Comparison of ENCODE assay signal across 9 cellular contexts in genomic region chr5:88503065-88503394, GRCh38.
DNase-seq lines count a peak whose midpoint lies in the region; ATAC-seq, FAIRE-seq and TF ChIP-seq lines count a peak whose summit lies in the region.
"Had no signal": no experiment of that assay in that cellular context is flagged by ENCODE, and none has a peak within 500 bp of the region (broad histone marks: within the 10 kb centered on the region; RNA-seq: fewer than 3 reads in every experiment).

No MANE protein-coding gene starts in this region.

- ATAC-seq in GM21447 (IDR thresholded peaks at IDR 0.05; ENCODE audit: unreplicated experiment) (peak; percentile 8), GM21737 (IDR thresholded peaks at IDR 0.05; ENCODE audit: unreplicated experiment) (no peak), omental fat pad (ENCODE audit: low FRiP score) (no peak)

- no peak for TF ChIP-seq RAD21 in H1 (IDR thresholded peaks at IDR 0.05 in 1 of 2, conservative IDR thresholded peaks at IDR 0.05 in 1 of 2; ENCODE audit: low read depth in 2 of 2, low read length in 2 of 2)

- H2BK5ac ChIP-seq in H1 (ENCODE audit: low read depth, low read length) = no peak overlapping the region

- H4K20me1 ChIP-seq in H1 (replicated peaks in 1 of 2; ENCODE audit: control insufficient read depth in 1 of 2, insufficient read depth in 2 of 2, low read length in 2 of 2) (no peaks in the 10 kb centered on the region), smooth muscle cell (ENCODE audit: low read depth) (no peaks in the 10 kb centered on the region)

- no peak overlapping the region for H2BK20ac ChIP-seq in H1 (ENCODE audit: low read length)

- 100% methylated on average over 2 of the region's 2 CpGs; no CpG with 5 or more reads in 1 of the 2 experiments for WGBS in H1 (ENCODE audit: extremely low coverage in 1 of 2, insufficient coverage in 1 of 2, insufficient read length in 1 of 2, insufficient replicate concordance in 2 of 2, low coverage in 1 of 2, low lambda C conversion rate in 2 of 2, missing lambda C conversion rate in 1 of 2), 2 experiments
- 19% methylated on average over 2 of the region's 2 CpGs for WGBS in smooth muscle cell (ENCODE audit: low lambda C conversion rate)

- H3K9me3 ChIP-seq in Peyer's patch (no peaks in the 10 kb centered on the region), H1 (ENCODE audit: insufficient read depth in 2 of 2, low read depth in 1 of 2, low read length in 1 of 2) (no peaks in the 10 kb centered on the region), smooth muscle cell (replicated peaks; ENCODE audit: low read depth) (no peaks in the 10 kb centered on the region)

- H3K36me3 ChIP-seq in Peyer's patch (no peaks in the 10 kb centered on the region), H1 (ENCODE audit: control insufficient read depth in 2 of 4, insufficient read depth in 4 of 4, low read length in 3 of 4) (no peaks in the 10 kb centered on the region), smooth muscle cell (ENCODE audit: low read depth) (no peaks in the 10 kb centered on the region)

- H2AFZ ChIP-seq in H1 (ENCODE audit: low read length) (peak overlapping the region; percentile 37; the same call in 1 of the 2 replicates), smooth muscle cell (ENCODE audit: low read depth) (peak overlapping the region; percentile 1)

- no peak for DNase-seq in Peyer's patch
- DNase-seq in H1 (ENCODE audit: low read depth in 1 of 2, low spot score in 2 of 2) = no peak
- DNase-seq in smooth muscle cell (lab: John Stamatoyannopoulos, UW; ENCODE audit: unreplicated experiment) = no peak
- DNase-seq in omental fat pad (ENCODE audit: low spot score) = no peak
- no peak for DNase-seq in EL
- no peak for DNase-seq in NCI-H2081 treated with DMSO at 0.1 percent for 48 hours (lab: John Stamatoyannopoulos, UW)
- DNase-seq: aorta had no signal

- no peak for TF ChIP-seq POLR2A in Peyer's patch (IDR thresholded peaks at IDR 0.05)
- TF ChIP-seq POLR2A in H1 (IDR thresholded peaks at IDR 0.05; ENCODE audit: control extremely low read depth in 1 of 2, low read depth in 2 of 2, low read length in 2 of 2) = no peak

- no peak overlapping the region for H3K56ac ChIP-seq in H1 (replicated peaks; ENCODE audit: insufficient read length, low read depth, low read length)

- H2BK12ac ChIP-seq in H1 (ENCODE audit: low read depth, low read length) = no peak overlapping the region

- no peak overlapping the region for H3K23ac ChIP-seq in H1 (ENCODE audit: insufficient read length)

- no peaks in the 10 kb centered on the region for H3K23me2 ChIP-seq in H1 (ENCODE audit: low read depth, low read length)

- no peak overlapping the region for H3K4ac ChIP-seq in H1 (replicated peaks; ENCODE audit: insufficient read length, low read depth, low read length)

- TF ChIP-seq EP300 in H1 (IDR thresholded peaks at IDR 0.05; ENCODE audit: borderline replicate concordance in 1 of 2, low read depth in 2 of 2, low read length in 2 of 2) = no peak

- no peak overlapping the region for H3K9ac ChIP-seq in H1 (replicated peaks in 1 of 4; ENCODE audit: extremely low read depth in 1 of 4, low read depth in 3 of 4, low read length in 3 of 4)
- no peak overlapping the region for H3K9ac ChIP-seq in smooth muscle cell (ENCODE audit: low read depth)

- H4K91ac ChIP-seq in H1 (replicated peaks; ENCODE audit: insufficient read length, low read length) = no peak overlapping the region

- no peak for FAIRE-seq in H1 (lab: Jason Lieb, UNC)

- H4K8ac ChIP-seq in H1 (ENCODE audit: extremely low read depth, insufficient read depth, low read length) = no peak overlapping the region

- H3K79me2 ChIP-seq in H1 (ENCODE audit: control insufficient read depth in 1 of 2, insufficient read depth in 2 of 2, low read length in 2 of 2) (no peaks in the 10 kb centered on the region), smooth muscle cell (ENCODE audit: low read depth) (no peaks in the 10 kb centered on the region)

- H2BK15ac ChIP-seq in H1 (ENCODE audit: low read length) = no peak overlapping the region

- POLR2A ChIA-PET in H1 (lab: Charles Lee; ENCODE audit: partially characterized antibody) = no interaction called here

- H3K27ac ChIP-seq in Peyer's patch (no peak overlapping the region), H1 (ENCODE audit: low read depth, low read length) (no peak overlapping the region), smooth muscle cell (ENCODE audit: low read depth) (no peak overlapping the region)

- peak overlapping the region; percentile 34 to 57 (median 46) for H3K4me3 ChIP-seq in Peyer's patch
- H3K4me3 ChIP-seq in H1 (ENCODE audit: extremely low read depth in 1 of 4, insufficient read depth in 2 of 4, low read depth in 3 of 4, low read length in 4 of 4) = no peak overlapping the region
- peak overlapping the region; percentile 5 for H3K4me3 ChIP-seq in smooth muscle cell

- H2BK120ac ChIP-seq in H1 (replicated peaks; ENCODE audit: low read depth, low read length) = no peak overlapping the region

- CTCF ChIA-PET in H1 (lab: Charles Lee; ENCODE audit: partially characterized antibody) = interaction anchor here (1.0 kb wide), 1 partner anchor 23 kb away, joined by 4 read pairs; no protein-coding TSS in a partner anchor

- no peaks in the 10 kb centered on the region for H3F3A ChIP-seq in smooth muscle cell (ENCODE audit: low read depth)

- H3K27me3 ChIP-seq in Peyer's patch = no peaks in the 10 kb centered on the region
- no peaks in the 10 kb centered on the region for H3K27me3 ChIP-seq in H1 (replicated peaks in 1 of 4; ENCODE audit: control insufficient read depth in 3 of 4, extremely low read depth in 1 of 4, insufficient read depth in 3 of 4, low read length in 3 of 4)
- peaks cover 11% of the 10 kb centered on the region for H3K27me3 ChIP-seq in smooth muscle cell (ENCODE audit: low read depth)

- H3K18ac ChIP-seq in H1 (ENCODE audit: extremely low read depth, low read length) = no peak overlapping the region

- no peaks in the 10 kb centered on the region for H3K79me1 ChIP-seq in H1 (ENCODE audit: low read depth, low read length)

- no peak overlapping the region for H3K14ac ChIP-seq in H1 (ENCODE audit: insufficient read length)

- no peaks in the 10 kb centered on the region for H3K4me1 ChIP-seq in Peyer's patch
- H3K4me1 ChIP-seq in H1 (replicated peaks in 1 of 4; ENCODE audit: control insufficient read depth in 3 of 4, insufficient read depth in 4 of 4, low read length in 3 of 4) = no peaks in the 10 kb centered on the region; a peak in 1 of 7 replicates
- peaks cover 7% of the 10 kb centered on the region for H3K4me1 ChIP-seq in smooth muscle cell (ENCODE audit: low read depth)

- no peak overlapping the region for H3K4me2 ChIP-seq in H1 (ENCODE audit: insufficient read depth in 1 of 2, low read depth in 2 of 2, low read length in 2 of 2)
- H3K4me2 ChIP-seq in smooth muscle cell = peak overlapping the region; percentile 38

- H2AK5ac ChIP-seq in H1 (ENCODE audit: low read depth, low read length) = no peak overlapping the region

- no peak overlapping the region for H4K5ac ChIP-seq in H1 (ENCODE audit: insufficient read length, low read depth, low read length)

- TF ChIP-seq CTCF in Peyer's patch (IDR thresholded peaks at IDR 0.05) (no peak), H1 (IDR thresholded peaks at IDR 0.05; ENCODE audit: control extremely low read depth in 1 of 3, insufficient read depth in 1 of 3, low read depth in 1 of 3, low read length in 3 of 3) (no peak), smooth muscle cell (IDR thresholded peaks at IDR 0.05; ENCODE audit: borderline replicate concordance, insufficient read depth, poor library complexity, severe bottlenecking) (no peak), omental fat pad (IDR thresholded peaks at IDR 0.05) (no peak)

TF ChIP-seq in H1, 55 proteins besides CTCF, POLR2A, EP300 and RAD21:
- no peak for TF ChIP-seq SIRT6 (IDR thresholded peaks at IDR 0.05; ENCODE audit: low read length)
- TF ChIP-seq GTF2F1 (IDR thresholded peaks at IDR 0.05; ENCODE audit: borderline replicate concordance, low read depth, low read length) = no peak
- TF ChIP-seq MAFK (IDR thresholded peaks at IDR 0.05; ENCODE audit: low read depth, low read length) = no peak
- no peak for TF ChIP-seq CTBP2 (IDR thresholded peaks at IDR 0.05; ENCODE audit: borderline replicate concordance, insufficient read depth, insufficient read length, low read length)
- TF ChIP-seq SIN3A (conservative IDR thresholded peaks at IDR 0.05 in 1 of 2, IDR thresholded peaks at IDR 0.05 in 1 of 2; ENCODE audit: low read depth in 1 of 2, low read length in 2 of 2) = no peak
- TF ChIP-seq KDM5A (IDR thresholded peaks at IDR 0.05; ENCODE audit: low read length) = no peak
- TF ChIP-seq EZH2 (IDR thresholded peaks at IDR 0.05; ENCODE audit: low read depth, low read length, severe bottlenecking) = no peak
- no peak for TF ChIP-seq TAF1 (IDR thresholded peaks at IDR 0.05; ENCODE audit: low read depth, low read length)
- no peak for TF ChIP-seq CREB1 (IDR thresholded peaks at IDR 0.05)
- TF ChIP-seq RBBP5 (IDR thresholded peaks at IDR 0.05; ENCODE audit: borderline replicate concordance, low read depth, low read length) = no peak
- TF ChIP-seq BACH1 (IDR thresholded peaks at IDR 0.05; ENCODE audit: low read length) = no peak
- no peak for TF ChIP-seq JUND (IDR thresholded peaks at IDR 0.05; ENCODE audit: low read length)
- no peak for TF ChIP-seq SP2 (IDR thresholded peaks at IDR 0.05; ENCODE audit: low read length)
- no peak for TF ChIP-seq MAX (IDR thresholded peaks at IDR 0.05)
- no peak for TF ChIP-seq SRF (IDR thresholded peaks at IDR 0.05; ENCODE audit: low read depth, low read length)
- no peak for TF ChIP-seq SIX5 (IDR thresholded peaks at IDR 0.05; ENCODE audit: low read depth, low read length)
- TF ChIP-seq POLR2AphosphoS5 (IDR thresholded peaks at IDR 0.05; ENCODE audit: low read depth, low read length) = no peak
TF ChIP-seq in H1: peak in this region for 0.

Comparison
In these comparisons a context has a peak if more than half of its experiments do, and no peak if none do; other contexts are left out.
1. H3K4me3 ChIP-seq: peak in Peyer's patch (4 of 4) and smooth muscle cell (single experiment); none in H1 (0 of 4).